ENCODE assay signal across 8 cellular contexts in genomic region chr17:40480501-40481003, GRCh38. TPM values are rescaled to one million over a fixed set of nuclear protein-coding genes. Genes with fewer than 3 reads are reported as not detected.
DNase-seq lines count a peak whose midpoint lies in the region; ATAC-seq and TF ChIP-seq lines count a peak whose summit lies in the region.
"Had no signal": no experiment of that assay in that cellular context is flagged by ENCODE, and none has a peak within 500 bp of the region (broad histone marks: within the 10 kb centered on the region; RNA-seq: fewer than 3 reads in every experiment).

No MANE protein-coding gene starts in this region.

- no peaks in the 10 kb centered on the region for H3K27me3 ChIP-seq in Loucy (ENCODE audit: insufficient read depth, low read length, poor library complexity, severe bottlenecking)

- H3K4me3 ChIP-seq in Loucy (ENCODE audit: low read length, poor library complexity, severe bottlenecking) = peak overlapping the region; percentile 37

- TF ChIP-seq CTCF in Loucy (conservative IDR thresholded peaks at IDR 0.05; ENCODE audit: low read length) = no peak

- peak; percentile 83 to 87 for DNase-seq in activated CD4-positive, alpha-beta T cell treated with anti-CD3 and anti-CD28 coated beads, Interleukin-2, amount 50 U/mL, for 48 hours
- peak; percentile 64 for DNase-seq in stimulated activated CD8-positive, alpha-beta memory T cell treated with anti-CD3 and anti-CD28 coated beads, Interleukin-12 subunit alpha, Interleukin-12 subunit beta, amount 100 ng/mL, for 24 hours (ENCODE audit: extremely low read depth)
- no peak for DNase-seq in NCI-H1092 (lab: John Stamatoyannopoulos, UW)

- H3K79me2 ChIP-seq in Loucy (ENCODE audit: insufficient read depth, low read length) = no peaks in the 10 kb centered on the region

- H3K9ac ChIP-seq in Loucy (ENCODE audit: low read depth, low read length, poor library complexity, severe bottlenecking) = peak overlapping the region; percentile 62

- H3F3A ChIP-seq in Loucy (ENCODE audit: low read depth) = no peaks in the 10 kb centered on the region

- peak overlapping the region; percentile 22 for H2AFZ ChIP-seq in Loucy (ENCODE audit: low read length)

- ATAC-seq in esophagus mucosa = peak; percentile 68
- no peak for ATAC-seq in HG02642 (IDR thresholded peaks at IDR 0.05; ENCODE audit: poor library complexity, unreplicated experiment)
- no peak for ATAC-seq in HG03097 (IDR thresholded peaks at IDR 0.05; ENCODE audit: low FRiP score, unreplicated experiment)

- H3K36me3 ChIP-seq in Loucy (ENCODE audit: insufficient read depth, low read length) = no peaks in the 10 kb centered on the region

- peak overlapping the region; percentile 69 for H3K4me2 ChIP-seq in Loucy (ENCODE audit: low read depth, low read length, poor library complexity, severe bottlenecking)

- no peaks in the 10 kb centered on the region for H4K20me1 ChIP-seq in Loucy (ENCODE audit: insufficient read depth, low read length, poor library complexity, severe bottlenecking)

- no peaks in the 10 kb centered on the region for H3K9me2 ChIP-seq in Loucy (replicated peaks; ENCODE audit: low read depth, low read length)

- no peaks in the 10 kb centered on the region for H3K9me3 ChIP-seq in Loucy (ENCODE audit: insufficient read depth, low read depth, low read length)

- peaks cover 24% of the 10 kb centered on the region for H3K4me1 ChIP-seq in Loucy (ENCODE audit: insufficient read depth, low read length, poor library complexity, severe bottlenecking)

RNA-seq across cellular contexts. Expression of gene TNS4, which starts 20.9 kb away (rescaled TPM):
- total RNA-seq in esophagus mucosa = 52.1 TPM
- total RNA-seq: SK-MEL-5 had no signal

RNA-seq across cellular contexts. Expression of gene IGFBP4, which starts 37.3 kb away (rescaled TPM):
- total RNA-seq in esophagus mucosa = 72.1 TPM
